Comparison of ENCODE assay signal across 1 cellular context in genomic region chr5:122882836-122883235, GRCh38.
TF ChIP-seq lines count a peak whose summit lies in the region.

No MANE protein-coding gene starts in this region.

TF ChIP-seq in HepG2, 621 proteins besides CTCF, POLR2A, EP300 and RAD21 (continued from another document):
- no peak for TF ChIP-seq HNRNPH1 (optimal IDR thresholded peaks at IDR 0.05; ENCODE audit: low read depth, low read length)
- no peak for TF ChIP-seq ZNF138 (CRISPR knock-in tag; IDR thresholded peaks at IDR 0.05; ENCODE audit: low read depth)
- TF ChIP-seq ZBTB44 (CRISPR knock-in tag; IDR thresholded peaks at IDR 0.05), result no peak
TF ChIP-seq in HepG2: peak in this region for 0.
